ENCODE assay signal across 28 cellular contexts in the genomic region with DNA sequence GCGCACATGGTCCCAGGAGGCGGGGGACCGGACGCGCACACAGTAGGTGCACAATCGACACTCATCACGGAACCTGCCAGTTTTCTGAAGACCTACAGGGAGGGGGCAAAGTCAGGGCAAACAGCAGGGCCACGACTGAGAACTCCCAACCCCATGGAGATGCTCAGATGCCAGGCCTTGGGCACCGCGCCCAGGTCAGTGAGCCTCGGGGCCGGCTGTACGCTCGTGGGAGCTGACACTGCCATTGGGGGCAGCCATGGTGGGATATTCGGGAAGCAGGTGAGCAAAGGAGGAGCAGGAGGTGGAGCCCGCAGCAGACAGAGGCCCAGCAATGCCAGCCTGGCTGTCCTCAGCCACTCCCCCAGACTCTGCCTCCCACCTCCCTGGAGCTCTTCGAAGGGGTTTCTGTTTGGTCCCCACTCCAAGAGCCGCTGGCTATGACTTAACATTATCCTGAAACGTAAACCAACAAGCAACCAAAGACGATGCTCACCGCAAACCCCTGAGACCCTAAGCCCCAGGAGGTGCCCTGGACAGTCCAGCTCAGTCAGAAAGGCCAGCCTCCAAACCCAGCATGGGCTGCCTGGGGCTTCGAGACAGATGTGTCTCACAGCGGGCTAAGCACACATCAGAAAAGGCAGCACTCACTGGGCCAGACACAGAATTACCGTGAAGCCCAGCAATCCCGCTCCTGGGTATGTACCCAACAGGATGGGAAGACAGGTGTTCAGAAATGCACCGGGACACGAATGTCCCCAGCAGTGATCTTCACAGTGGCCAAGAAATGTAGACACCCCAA.
DNase-seq lines count a peak whose midpoint lies in the region; ATAC-seq, FAIRE-seq and TF ChIP-seq lines count a peak whose summit lies in the region.
"Had no signal": no experiment of that assay in that cellular context is flagged by ENCODE, and none has a peak within 500 bp of the region (broad histone marks: within the 10 kb centered on the region; RNA-seq: fewer than 3 reads in every experiment).

No MANE protein-coding gene starts in this region.

- no peak overlapping the region for H3K56ac ChIP-seq in H9 (ENCODE audit: insufficient read length, low read depth, low read length)

- no peak overlapping the region for H2BK12ac ChIP-seq in H9 (ENCODE audit: insufficient read length, low read depth, low read length)

- H3K9me3 Mint-ChIP-seq in H9 (no peaks in the 10 kb centered on the region; a peak in 1 of 5 replicates), brain (peaks cover 0 to 9% (median 3%) of the 10 kb centered on the region in 5 experiments), mesothelial cell of epicardium (no peaks in the 10 kb centered on the region)
- H3K9me3 Mint-ChIP-seq in stimulated activated memory B cell treated with anti-CD40 and anti-IgM and Interleukin-4, amounts not matched to agents 10 μg/mL and 1 μg/mL and 100 μg/mL, for 72 hours, result no peaks in the 10 kb centered on the region
- H3K9me3 Mint-ChIP-seq: activated naive CD8-positive, alpha-beta T cell treated with anti-CD3 and anti-CD28 coated beads for 36 hours; activated T-cell treated with anti-CD3 and anti-CD28 coated beads, Interleukin-2, amount 50 U/mL, for 4 hours; immature natural killer cell had no signal

- H3K4ac ChIP-seq in H9 (ENCODE audit: low read depth, low read length), result no peak overlapping the region

- no peak overlapping the region for H3K14ac ChIP-seq in H9 (ENCODE audit: insufficient read depth, low read length)

- H3K9me3 ChIP-seq in H9 (ENCODE audit: control insufficient read depth, low read depth, low read length), result no peaks in the 10 kb centered on the region
- H3K9me3 ChIP-seq: pancreas, uterus had no signal

- DNase-seq in H9 (no peak), mesothelial cell of epicardium (ENCODE audit: low spot score in 2 of 2, unreplicated experiment in 2 of 2) (no peak), SHP77 treated with DMSO at 0.1 percent for 48 hours (lab: John Stamatoyannopoulos, UW) (no peak), HTR-8/SVneo (ENCODE audit: insufficient read length, low spot score) (no peak), nucleus accumbens (lab: John Stamatoyannopoulos, UW) (no peak)
- DNase-seq: activated CD4-positive, CD25-positive, alpha-beta regulatory T cell; activated CD8-positive, alpha-beta memory T cell treated with anti-CD3 and anti-CD28 coated beads, Interleukin-2, amount 10 ng/mL, durations not matched to agents 7 days and 5 days; activated gamma-delta T cell; activated naive CD8-positive, alpha-beta T cell treated with anti-CD3 and anti-CD28 coated beads for 36 hours; activated T-cell treated with anti-CD3 and anti-CD28 coated beads, Interleukin-2, amount 50 U/mL, for 4 hours; aorta; DMS153; effector memory CD4-positive, alpha-beta T cell; hypothalamus; immature natural killer cell; left cardiac atrium; NCI-H1092; NCI-H1694; NCI-H2171 treated with DMSO at 0.1 percent for 48 hours; retina; stimulated activated naive CD4-positive, alpha-beta T cell; T-helper 1 cell; uterus had no signal

- H2AK5ac ChIP-seq in H9 (ENCODE audit: insufficient read length, low read length), result no peak overlapping the region

- H3K27ac ChIP-seq in H9 (ENCODE audit: insufficient read length, low read depth, low read length), result no peak overlapping the region
- H3K27ac ChIP-seq: coronary artery, uterus had no signal

- no peak overlapping the region for H2BK20ac ChIP-seq in H9 (ENCODE audit: low read depth, low read length, poor library complexity, severe bottlenecking)

- H3K4me1 Mint-ChIP-seq in H9 (peaks cover 43 to 50% of the 10 kb centered on the region in 2 experiments), brain (peaks cover 93% of the 10 kb centered on the region), mesothelial cell of epicardium (peaks cover 53% of the 10 kb centered on the region)
- H3K4me1 Mint-ChIP-seq in stimulated activated memory B cell treated with anti-CD40 and anti-IgM and Interleukin-4, amounts not matched to agents 10 μg/mL and 1 μg/mL and 100 μg/mL, for 72 hours, result peaks cover 90% of the 10 kb centered on the region
- H3K4me1 Mint-ChIP-seq: activated CD8-positive, alpha-beta memory T cell treated with anti-CD3 and anti-CD28 coated beads, Interleukin-2, amount 10 ng/mL, durations not matched to agents 7 days and 5 days; activated naive CD8-positive, alpha-beta T cell treated with anti-CD3 and anti-CD28 coated beads for 36 hours; immature natural killer cell had no signal

- no peak overlapping the region for H3T11ph ChIP-seq in H9 (ENCODE audit: low read length)

- peaks cover 5% of the 10 kb centered on the region; the same call in 1 of the 2 replicates for H3K4me1 ChIP-seq in H9 (ENCODE audit: insufficient read depth, low read length)
- H3K4me1 ChIP-seq: uterus had no signal

- H3K36me3 Mint-ChIP-seq in H9 (ENCODE audit: insufficient read depth in 1 of 3, low read depth in 3 of 3) (peaks cover 0 to 3% (median 0%) of the 10 kb centered on the region in 3 experiments; a peak in 2 of 7 replicates), brain (peaks cover 13% of the 10 kb centered on the region), mesothelial cell of epicardium (no peaks in the 10 kb centered on the region)
- H3K36me3 Mint-ChIP-seq in stimulated activated memory B cell treated with anti-CD40 and anti-IgM and Interleukin-4, amounts not matched to agents 10 μg/mL and 1 μg/mL and 100 μg/mL, for 72 hours, result peaks cover 50% of the 10 kb centered on the region
- H3K36me3 Mint-ChIP-seq: activated CD8-positive, alpha-beta memory T cell treated with anti-CD3 and anti-CD28 coated beads, Interleukin-2, amount 10 ng/mL, durations not matched to agents 7 days and 5 days; activated naive CD8-positive, alpha-beta T cell treated with anti-CD3 and anti-CD28 coated beads for 36 hours; immature natural killer cell had no signal

- peaks cover 3% of the 10 kb centered on the region for H3K79me2 ChIP-seq in H9 (ENCODE audit: insufficient read depth, low read length)

- no peak overlapping the region for H2AFZ ChIP-seq in H9 (ENCODE audit: low read length)

- H3K23me2 ChIP-seq in H9 (ENCODE audit: insufficient read length, low read depth, low read length, poor library complexity, severe bottlenecking), result no peaks in the 10 kb centered on the region

- no peak overlapping the region; a peak in 1 of 5 replicates for H3K4me3 Mint-ChIP-seq in H9
- peak overlapping the region in 4 of 5 experiments; percentile 37 to 56 (median 40) for H3K4me3 Mint-ChIP-seq in brain
- no peak overlapping the region for H3K4me3 Mint-ChIP-seq in mesothelial cell of epicardium
- no peak overlapping the region for H3K4me3 Mint-ChIP-seq in stimulated activated memory B cell treated with anti-CD40 and anti-IgM and Interleukin-4, amounts not matched to agents 10 μg/mL and 1 μg/mL and 100 μg/mL, for 72 hours
- H3K4me3 Mint-ChIP-seq: activated CD8-positive, alpha-beta memory T cell treated with anti-CD3 and anti-CD28 coated beads, Interleukin-2, amount 10 ng/mL, durations not matched to agents 7 days and 5 days; activated naive CD8-positive, alpha-beta T cell treated with anti-CD3 and anti-CD28 coated beads for 36 hours; activated T-cell treated with anti-CD3 and anti-CD28 coated beads, Interleukin-2, amount 50 U/mL, for 4 hours; immature natural killer cell had no signal

- H3K27me3 ChIP-seq in H9 (ENCODE audit: insufficient read depth, low read length), result no peaks in the 10 kb centered on the region
- H3K27me3 ChIP-seq: pancreas, uterus had no signal

- ATAC-seq in stimulated activated memory B cell treated with anti-CD40 and anti-IgM and Interleukin-4, amounts not matched to agents 10 μg/mL and 1 μg/mL and 100 μg/mL, for 72 hours, result no peak
- ATAC-seq: activated CD8-positive, alpha-beta memory T cell treated with anti-CD3 and anti-CD28 coated beads, Interleukin-2, amount 10 ng/mL, durations not matched to agents 7 days and 5 days; activated T-cell treated with anti-CD3 and anti-CD28 coated beads, Interleukin-2, amount 50 U/mL, for 4 hours; HCT116; left cardiac atrium had no signal

- H3K18ac ChIP-seq in H9 (ENCODE audit: insufficient read length, low read depth, low read length), result no peak overlapping the region

- no peak overlapping the region for H3K9ac ChIP-seq in H9 (ENCODE audit: extremely low read depth, insufficient read length, low read length)

- H3K27me3 Mint-ChIP-seq in H9 (ENCODE audit: low read depth), result no peaks in the 10 kb centered on the region
- no peaks in the 10 kb centered on the region for H3K27me3 Mint-ChIP-seq in brain
- no peaks in the 10 kb centered on the region for H3K27me3 Mint-ChIP-seq in mesothelial cell of epicardium (ENCODE audit: low read depth)
- no peaks in the 10 kb centered on the region for H3K27me3 Mint-ChIP-seq in stimulated activated memory B cell treated with anti-CD40 and anti-IgM and Interleukin-4, amounts not matched to agents 10 μg/mL and 1 μg/mL and 100 μg/mL, for 72 hours
- H3K27me3 Mint-ChIP-seq: activated CD8-positive, alpha-beta memory T cell treated with anti-CD3 and anti-CD28 coated beads, Interleukin-2, amount 10 ng/mL, durations not matched to agents 7 days and 5 days had no signal

- H2BK5ac ChIP-seq in H9 (ENCODE audit: insufficient read length, low read length), result no peak overlapping the region

- no peak overlapping the region for H2BK15ac ChIP-seq in H9 (ENCODE audit: low read depth, low read length)

- H3K4me2 ChIP-seq in H9 (ENCODE audit: insufficient read depth, insufficient read length, low read length), result no peak overlapping the region

- H4K20me1 ChIP-seq in H9 (ENCODE audit: control insufficient read depth, insufficient read depth, insufficient read length), result peaks cover 5% of the 10 kb centered on the region

- no peak overlapping the region for H2BK120ac ChIP-seq in H9 (ENCODE audit: low read depth, low read length, poor library complexity, severe bottlenecking)

- no peak overlapping the region for H4K91ac ChIP-seq in H9 (ENCODE audit: insufficient read length, low read depth, low read length)

- H4K5ac ChIP-seq in H9 (ENCODE audit: insufficient read length, low read depth, low read length), result no peak overlapping the region

- no peaks in the 10 kb centered on the region for H3K79me1 ChIP-seq in H9 (ENCODE audit: insufficient read depth, low read depth, low read length, poor library complexity, severe bottlenecking)

- TF ChIP-seq CTCF in H9 (conservative IDR thresholded peaks at IDR 0.05) (no peak), brain (conservative IDR thresholded peaks at IDR 0.05) (no peak), mesothelial cell of epicardium (IDR thresholded peaks at IDR 0.05; ENCODE audit: unreplicated experiment) (no peak)

- WGBS in H9 (ENCODE audit: extremely low coverage, insufficient read length, low lambda C conversion rate), result no CpG with 5 or more reads among the region's 27 CpGs

- no peak for FAIRE-seq in HTR-8/SVneo (lab: Jason Lieb, UNC)
- FAIRE-seq: pancreas had no signal

- peak overlapping the region; percentile 15 to 70 (median 24); a peak in 3 of 7 replicates for H3K27ac Mint-ChIP-seq in H9
- peak overlapping the region; percentile 47 to 95 (median 89) for H3K27ac Mint-ChIP-seq in brain
- H3K27ac Mint-ChIP-seq in mesothelial cell of epicardium, result peak overlapping the region; percentile 51
- H3K27ac Mint-ChIP-seq in stimulated activated memory B cell treated with anti-CD40 and anti-IgM and Interleukin-4, amounts not matched to agents 10 μg/mL and 1 μg/mL and 100 μg/mL, for 72 hours, result peak overlapping the region; percentile 77
- H3K27ac Mint-ChIP-seq: activated CD8-positive, alpha-beta memory T cell treated with anti-CD3 and anti-CD28 coated beads, Interleukin-2, amount 10 ng/mL, durations not matched to agents 7 days and 5 days; activated naive CD8-positive, alpha-beta T cell treated with anti-CD3 and anti-CD28 coated beads for 36 hours; immature natural killer cell had no signal

- no peak overlapping the region for H4K8ac ChIP-seq in H9 (replicated peaks; ENCODE audit: insufficient read length, low read depth, low read length)

- no peak overlapping the region for H3K23ac ChIP-seq in H9 (ENCODE audit: insufficient read length, low read depth, low read length)

Comparison
In these comparisons a context has a peak if more than half of its experiments do, and no peak if none do; other contexts are left out.
1. H3K27ac Mint-ChIP-seq: peak in every context shown above with its lines; median percentile 89 in brain; 77 in stimulated activated memory B cell treated with anti-CD40 and anti-IgM and Interleukin-4, amounts not matched to agents 10 μg/mL and 1 μg/mL and 100 μg/mL, for 72 hours; 51 in mesothelial cell of epicardium; 24 in H9.
2. H3K4me3 Mint-ChIP-seq: peak in brain (4 of 5); none in H9 (0 of 2), mesothelial cell of epicardium (single experiment) and stimulated activated memory B cell treated with anti-CD40 and anti-IgM and Interleukin-4, amounts not matched to agents 10 μg/mL and 1 μg/mL and 100 μg/mL, for 72 hours (single experiment).